Comparison of ENCODE assay signal across 13 cellular contexts in the genomic region with DNA sequence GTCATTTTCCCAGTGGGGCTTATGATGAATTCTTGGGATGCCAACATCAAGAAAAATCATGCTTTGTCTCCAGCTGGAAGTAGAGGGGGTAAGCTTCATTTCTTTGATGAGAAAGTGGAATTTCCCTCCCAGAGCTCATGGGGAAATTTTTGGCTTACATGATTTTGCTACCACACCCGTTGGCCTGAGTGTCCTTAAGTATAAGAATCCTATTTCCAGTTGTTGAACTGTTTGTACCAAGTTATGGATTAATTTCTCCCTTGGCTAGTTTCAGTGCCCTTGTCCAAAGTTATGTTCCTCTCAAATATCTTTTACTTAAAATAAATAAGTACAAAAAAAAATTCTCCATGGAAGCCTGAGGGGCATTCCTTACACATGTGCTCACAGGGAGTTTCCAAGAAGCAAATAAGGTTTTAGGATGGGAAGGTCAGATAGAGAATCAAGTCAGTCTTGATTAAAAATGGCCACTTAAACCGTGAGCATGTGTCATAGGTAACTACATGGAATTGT.
DNase-seq lines count a peak whose midpoint lies in the region; ATAC-seq and TF ChIP-seq lines count a peak whose summit lies in the region.
"Had no signal": no experiment of that assay in that cellular context is flagged by ENCODE, and none has a peak within 500 bp of the region (broad histone marks: within the 10 kb centered on the region; RNA-seq: fewer than 3 reads in every experiment).

No MANE protein-coding gene starts in this region.

- H2BK12ac ChIP-seq in trophoblast cell (ENCODE audit: low read length), result no peak overlapping the region

- DNase-seq in AG10803 (ENCODE audit: low read depth) (peak; percentile 52), adipocyte (ENCODE audit: low read depth) (peak; percentile 87), fibroblast of the conjunctiva (ENCODE audit: low read depth) (peak; percentile 30), trophoblast cell (peak; percentile 27 to 76), type B pancreatic cell (ENCODE audit: extremely low spot score, unreplicated experiment) (no peak), SW480 (ENCODE audit: low spot score) (no peak)
- no peak for DNase-seq in central memory CD4-positive, alpha-beta T cell
- no peak for DNase-seq in stimulated activated naive B cell treated with anti-CD40 and anti-IgM and Interleukin-4, amounts not matched to agents 10 μg/mL and 1 μg/mL and 100 μg/mL, for 72 hours
- DNase-seq: activated CD4-positive, alpha-beta memory T cell treated with anti-CD3 and anti-CD28 coated beads, Interleukin-2, amount 10 ng/mL, durations not matched to agents 7 days and 5 days; NCI-H1092; NCI-H510A; Peyer's patch had no signal

- peaks cover 4% of the 10 kb centered on the region for H3K4me1 Mint-ChIP-seq in type B pancreatic cell (ENCODE audit: unreplicated experiment)
- peaks cover 2 to 13% of the 10 kb centered on the region in 2 donors for H3K4me1 Mint-ChIP-seq in stimulated activated naive B cell treated with anti-CD40 and anti-IgM and Interleukin-4, amounts not matched to agents 10 μg/mL and 1 μg/mL and 100 μg/mL, for 72 hours
- H3K4me1 Mint-ChIP-seq: activated CD4-positive, alpha-beta memory T cell treated with anti-CD3 and anti-CD28 coated beads, Interleukin-2, amount 10 ng/mL, durations not matched to agents 7 days and 5 days had no signal

- H3K27me3 ChIP-seq in adipocyte (replicated peaks; ENCODE audit: control insufficient read depth, insufficient read depth, low read length) (no peaks in the 10 kb centered on the region), trophoblast cell (ENCODE audit: insufficient read depth, low read length) (no peaks in the 10 kb centered on the region)
- H3K27me3 ChIP-seq: Peyer's patch had no signal

- H3K4me2 ChIP-seq in trophoblast cell (ENCODE audit: low read length), result no peak overlapping the region

- peak overlapping the region; percentile 44 for H3K9ac ChIP-seq in adipocyte (ENCODE audit: low read length)
- H3K9ac ChIP-seq in trophoblast cell (ENCODE audit: low read length), result no peak overlapping the region

- no peaks in the 10 kb centered on the region for H3K79me2 ChIP-seq in trophoblast cell (ENCODE audit: control insufficient read depth, insufficient read depth, low read length, poor library complexity)

- H3K4me1 ChIP-seq in adipocyte (ENCODE audit: control insufficient read depth, insufficient read depth, low read length) (peaks cover 18% of the 10 kb centered on the region), trophoblast cell (ENCODE audit: control insufficient read depth in 1 of 2, insufficient read depth in 2 of 2, low read length in 2 of 2) (peaks cover 0 to 2% of the 10 kb centered on the region in 2 experiments)
- H3K4me1 ChIP-seq: Peyer's patch had no signal

- no peak for TF ChIP-seq CTCF in AG10803 (conservative IDR thresholded peaks at IDR 0.05; ENCODE audit: low read length)
- TF ChIP-seq CTCF in type B pancreatic cell (conservative IDR thresholded peaks at IDR 0.05), result no peak

- peaks cover 2% of the 10 kb centered on the region for H3K79me1 ChIP-seq in trophoblast cell (ENCODE audit: low read length)

- no peak overlapping the region for H3K4ac ChIP-seq in trophoblast cell (ENCODE audit: low read depth, low read length)

- no CpG with 5 or more reads among the region's 2 CpGs for WGBS in trophoblast cell (ENCODE audit: extremely low coverage, insufficient coverage, insufficient read length)

- H4K91ac ChIP-seq in trophoblast cell (ENCODE audit: low read depth, low read length), result no peak overlapping the region

- H3K27me3 Mint-ChIP-seq in type B pancreatic cell, result peaks cover 3% of the 10 kb centered on the region
- peaks cover 24 to 41% of the 10 kb centered on the region in 2 donors for H3K27me3 Mint-ChIP-seq in stimulated activated naive B cell treated with anti-CD40 and anti-IgM and Interleukin-4, amounts not matched to agents 10 μg/mL and 1 μg/mL and 100 μg/mL, for 72 hours

- no peak overlapping the region for H3K18ac ChIP-seq in trophoblast cell (ENCODE audit: low read length)

- H4K12ac ChIP-seq in trophoblast cell (ENCODE audit: low read depth, low read length), result no peak overlapping the region

- no peak overlapping the region for H2BK5ac ChIP-seq in trophoblast cell (ENCODE audit: low read depth, low read length, poor library complexity)

- H3K36me3 Mint-ChIP-seq in type B pancreatic cell, result peaks cover 6% of the 10 kb centered on the region
- peaks cover 2 to 13% of the 10 kb centered on the region in 2 donors for H3K36me3 Mint-ChIP-seq in stimulated activated naive B cell treated with anti-CD40 and anti-IgM and Interleukin-4, amounts not matched to agents 10 μg/mL and 1 μg/mL and 100 μg/mL, for 72 hours

- no peak overlapping the region for H3K23ac ChIP-seq in trophoblast cell (ENCODE audit: low read length)

- no peak overlapping the region for H2AFZ ChIP-seq in trophoblast cell (ENCODE audit: insufficient read depth, low read length, poor library complexity)

- H3K14ac ChIP-seq in trophoblast cell (ENCODE audit: low read length), result no peak overlapping the region

- H3K4me3 ChIP-seq in AG10803 (ENCODE audit: low read length), result no peak overlapping the region
- peak overlapping the region; percentile 17 for H3K4me3 ChIP-seq in adipocyte (ENCODE audit: low read length)
- no peak overlapping the region for H3K4me3 ChIP-seq in trophoblast cell (ENCODE audit: low read depth, low read length)
- H3K4me3 ChIP-seq: Peyer's patch had no signal

- no peak for ATAC-seq in stimulated activated naive B cell treated with anti-CD40 and anti-IgM and Interleukin-4, amounts not matched to agents 10 μg/mL and 1 μg/mL and 100 μg/mL, for 72 hours (replicated peaks)

- H3K27ac ChIP-seq in trophoblast cell (ENCODE audit: low read depth, low read length), result no peak overlapping the region

- H3K27ac Mint-ChIP-seq in type B pancreatic cell, result no peak overlapping the region
- no peak overlapping the region for H3K27ac Mint-ChIP-seq in stimulated activated naive B cell treated with anti-CD40 and anti-IgM and Interleukin-4, amounts not matched to agents 10 μg/mL and 1 μg/mL and 100 μg/mL, for 72 hours
- H3K27ac Mint-ChIP-seq: activated CD4-positive, alpha-beta memory T cell treated with anti-CD3 and anti-CD28 coated beads, Interleukin-2, amount 10 ng/mL, durations not matched to agents 7 days and 5 days; H9 had no signal

- no peak overlapping the region for H2AK5ac ChIP-seq in trophoblast cell (ENCODE audit: low read length)

- no peak overlapping the region for H3K4me3 Mint-ChIP-seq in type B pancreatic cell
- H3K4me3 Mint-ChIP-seq in stimulated activated naive B cell treated with anti-CD40 and anti-IgM and Interleukin-4, amounts not matched to agents 10 μg/mL and 1 μg/mL and 100 μg/mL, for 72 hours, result no peak overlapping the region
- H3K4me3 Mint-ChIP-seq: activated CD4-positive, alpha-beta memory T cell treated with anti-CD3 and anti-CD28 coated beads, Interleukin-2, amount 10 ng/mL, durations not matched to agents 7 days and 5 days; H9 had no signal

- H2BK120ac ChIP-seq in trophoblast cell (ENCODE audit: insufficient read depth, low read length, poor library complexity), result no peak overlapping the region

- H4K8ac ChIP-seq in trophoblast cell (ENCODE audit: low read depth, low read length), result no peak overlapping the region

- H3K9me3 ChIP-seq in adipocyte (ENCODE audit: control insufficient read depth, low read length), result peaks cover 15% of the 10 kb centered on the region
- no peaks in the 10 kb centered on the region for H3K9me3 ChIP-seq in trophoblast cell (ENCODE audit: insufficient read depth, low read depth, low read length)

- H3K9me3 Mint-ChIP-seq in type B pancreatic cell, result peaks cover 9% of the 10 kb centered on the region
- peaks cover 11 to 18% of the 10 kb centered on the region in 2 donors for H3K9me3 Mint-ChIP-seq in stimulated activated naive B cell treated with anti-CD40 and anti-IgM and Interleukin-4, amounts not matched to agents 10 μg/mL and 1 μg/mL and 100 μg/mL, for 72 hours

- H3K36me3 ChIP-seq in adipocyte (ENCODE audit: control insufficient read depth, insufficient read depth, low read length, severe bottlenecking) (no peaks in the 10 kb centered on the region), trophoblast cell (ENCODE audit: control insufficient read depth in 1 of 2, insufficient read depth in 2 of 2, low read length in 2 of 2) (no peaks in the 10 kb centered on the region)
- H3K36me3 ChIP-seq: Peyer's patch had no signal

Comparison
In these comparisons a context has a peak if more than half of its experiments do, and no peak if none do; other contexts are left out.
1. DNase-seq: peak in AG10803 (single experiment), adipocyte (single experiment), fibroblast of the conjunctiva (single experiment) and trophoblast cell (2 of 2); none in type B pancreatic cell (single experiment), central memory CD4-positive, alpha-beta T cell (single experiment), SW480 (single experiment) and stimulated activated naive B cell treated with anti-CD40 and anti-IgM and Interleukin-4, amounts not matched to agents 10 μg/mL and 1 μg/mL and 100 μg/mL, for 72 hours (single experiment).